8 cellular contexts compared by ENCODE assay signal in the genomic region with DNA sequence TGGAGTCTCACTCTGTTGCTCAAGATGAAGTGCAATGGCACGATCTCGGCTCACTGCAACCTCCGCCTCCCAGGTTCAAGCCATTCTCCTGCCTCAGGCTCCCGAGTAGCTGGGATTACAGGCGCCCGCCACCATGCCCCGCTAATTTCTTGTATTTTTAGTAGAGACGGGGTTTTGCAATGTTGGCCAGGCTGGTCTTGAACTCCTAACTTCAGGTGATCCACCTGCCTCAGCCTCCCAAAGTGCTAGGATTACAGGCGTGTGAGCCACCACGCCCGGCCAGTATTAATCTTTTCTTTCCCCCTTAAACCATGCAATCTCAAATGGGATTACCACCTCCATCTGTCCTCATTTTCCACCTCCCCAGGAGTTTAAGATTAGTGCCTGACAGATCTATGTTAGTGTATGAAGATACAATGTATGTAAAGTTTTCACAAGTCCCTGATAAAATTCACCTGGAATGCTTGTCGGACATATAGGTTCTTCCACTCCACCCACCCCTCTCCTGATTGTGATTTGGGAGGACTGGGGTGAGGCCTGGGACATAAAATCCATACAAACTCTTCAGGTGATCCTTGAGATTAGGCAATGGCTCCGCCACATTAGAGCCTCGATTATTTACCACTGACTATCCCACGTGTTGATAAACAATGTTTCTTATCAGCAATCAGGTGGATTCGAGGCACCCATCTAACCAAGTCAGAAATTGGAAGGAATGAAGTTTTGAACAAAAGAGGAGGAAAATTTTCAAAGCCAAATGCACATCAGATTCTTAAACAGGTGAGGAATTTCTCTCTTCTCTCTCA. TPM values are rescaled to one million over a fixed set of nuclear protein-coding genes. Genes with fewer than 3 reads are reported as not detected.
A peak's percentile ranks its signal among the peaks of the same experiment; 100 is the strongest.
DNase-seq lines count a peak whose midpoint lies in the region; ATAC-seq and TF ChIP-seq lines count a peak whose summit lies in the region.

No MANE protein-coding gene starts in this region.

- H3K27me3 ChIP-seq in left lung (no peaks in the 10 kb centered on the region), thymus (ENCODE audit: control insufficient read depth, insufficient read depth) (no peaks in the 10 kb centered on the region)

- no peak for DNase-seq in activated CD8-positive, alpha-beta memory T cell treated with anti-CD3 and anti-CD28 coated beads, Interleukin-2, amount 10 ng/mL, durations not matched to agents 7 days and 5 days
- DNase-seq in activated CD8-positive, alpha-beta memory T cell treated with anti-CD3 and anti-CD28 coated beads, Interleukin-2, amount 50 U/mL, for 48 hours = no peak
- no peak for DNase-seq in activated naive CD8-positive, alpha-beta T cell treated with anti-CD3 and anti-CD28 coated beads, Interleukin-2, amount 50 U/mL, for 24 hours
- DNase-seq in left lung (no peak), HUDEP-2 (lab: John Stamatoyannopoulos, UW; ENCODE audit: unreplicated experiment in 76 of 76) (no peak), NCI-H2081 treated with DMSO at 0.1 percent for 48 hours (lab: John Stamatoyannopoulos, UW) (no peak), A172 (ENCODE audit: low spot score) (no peak)

- TF ChIP-seq CTCF in left lung (IDR thresholded peaks at IDR 0.05) = no peak

- H3K27ac Mint-ChIP-seq in activated CD8-positive, alpha-beta memory T cell treated with anti-CD3 and anti-CD28 coated beads, Interleukin-2, amount 10 ng/mL, durations not matched to agents 7 days and 5 days = peak overlapping the region; percentile 80
- peak overlapping the region; percentile 92 for H3K27ac Mint-ChIP-seq in activated naive CD8-positive, alpha-beta T cell treated with anti-CD3 and anti-CD28 coated beads, Interleukin-2, amount 50 U/mL, for 24 hours

- H3K4me1 Mint-ChIP-seq in activated CD8-positive, alpha-beta memory T cell treated with anti-CD3 and anti-CD28 coated beads, Interleukin-2, amount 10 ng/mL, durations not matched to agents 7 days and 5 days = peaks cover 26% of the 10 kb centered on the region
- peaks cover 48% of the 10 kb centered on the region for H3K4me1 Mint-ChIP-seq in activated naive CD8-positive, alpha-beta T cell treated with anti-CD3 and anti-CD28 coated beads, Interleukin-2, amount 50 U/mL, for 24 hours

- H3K9me3 Mint-ChIP-seq in activated CD8-positive, alpha-beta memory T cell treated with anti-CD3 and anti-CD28 coated beads, Interleukin-2, amount 10 ng/mL, durations not matched to agents 7 days and 5 days (ENCODE audit: low read depth) = no peaks in the 10 kb centered on the region
- no peaks in the 10 kb centered on the region for H3K9me3 Mint-ChIP-seq in activated naive CD8-positive, alpha-beta T cell treated with anti-CD3 and anti-CD28 coated beads, Interleukin-2, amount 50 U/mL, for 24 hours

- H3K36me3 ChIP-seq in left lung (no peaks in the 10 kb centered on the region), thymus (ENCODE audit: control insufficient read depth, insufficient read depth) (no peaks in the 10 kb centered on the region)

- peaks cover 8% of the 10 kb centered on the region for H3K36me3 Mint-ChIP-seq in activated CD8-positive, alpha-beta memory T cell treated with anti-CD3 and anti-CD28 coated beads, Interleukin-2, amount 10 ng/mL, durations not matched to agents 7 days and 5 days
- peaks cover 20% of the 10 kb centered on the region for H3K36me3 Mint-ChIP-seq in activated naive CD8-positive, alpha-beta T cell treated with anti-CD3 and anti-CD28 coated beads, Interleukin-2, amount 50 U/mL, for 24 hours (ENCODE audit: low read depth)

- peak overlapping the region; percentile 73 to 98 for H3K4me3 ChIP-seq in left lung
- H3K4me3 ChIP-seq in thymus (ENCODE audit: low read length) = peak overlapping the region; percentile 90

- H3K4me1 ChIP-seq in left lung = peaks cover 22 to 54% of the 10 kb centered on the region in 2 donors
- H3K4me1 ChIP-seq in thymus (ENCODE audit: control insufficient read depth, insufficient read depth, low read length) = peaks cover 14% of the 10 kb centered on the region

- H3K9me3 ChIP-seq in left lung (no peaks in the 10 kb centered on the region), thymus (ENCODE audit: control insufficient read depth) (no peaks in the 10 kb centered on the region)

- intact Hi-C loops in left lung (cut with DNase I) = no loop called here

- no peaks in the 10 kb centered on the region for H3K27me3 Mint-ChIP-seq in activated CD8-positive, alpha-beta memory T cell treated with anti-CD3 and anti-CD28 coated beads, Interleukin-2, amount 10 ng/mL, durations not matched to agents 7 days and 5 days
- H3K27me3 Mint-ChIP-seq in activated naive CD8-positive, alpha-beta T cell treated with anti-CD3 and anti-CD28 coated beads, Interleukin-2, amount 50 U/mL, for 24 hours = no peaks in the 10 kb centered on the region

- H3K27ac ChIP-seq in left lung (peak overlapping the region; percentile 78 to 82), thymus (ENCODE audit: low read depth) (peak overlapping the region; percentile 18)

- CTCF ChIA-PET in activated CD8-positive, alpha-beta memory T cell treated with anti-CD3 and anti-CD28 coated beads, Interleukin-2, amount 10 ng/mL, durations not matched to agents 7 days and 5 days (lab: Charles Lee) = interaction anchor here (1.3 to 3.5 kb wide), 14 partner anchors 10 to 629 kb away, joined by 3 to 35 read pairs (median 4); a partner anchor contains a TSS

- ATAC-seq in activated CD8-positive, alpha-beta memory T cell treated with anti-CD3 and anti-CD28 coated beads, Interleukin-2, amount 10 ng/mL, durations not matched to agents 7 days and 5 days = no peak
- ATAC-seq in activated naive CD8-positive, alpha-beta T cell treated with anti-CD3 and anti-CD28 coated beads, Interleukin-2, amount 50 U/mL, for 24 hours = no peak
- ATAC-seq in left lung = no peak

- peak overlapping the region; percentile 84 for H3K4me3 Mint-ChIP-seq in activated CD8-positive, alpha-beta memory T cell treated with anti-CD3 and anti-CD28 coated beads, Interleukin-2, amount 10 ng/mL, durations not matched to agents 7 days and 5 days
- peak overlapping the region; percentile 95 for H3K4me3 Mint-ChIP-seq in activated naive CD8-positive, alpha-beta T cell treated with anti-CD3 and anti-CD28 coated beads, Interleukin-2, amount 50 U/mL, for 24 hours

- 65% methylated on average over 16 of the region's 16 CpGs for WGBS in thymus

RNA-seq across cellular contexts. Expression of a gene that starts 1.2 kb away (rescaled TPM):
- 10 to 100 TPM; 48.2 to 62.3 TPM for total RNA-seq in activated CD8-positive, alpha-beta memory T cell treated with anti-CD3 and anti-CD28 coated beads, Interleukin-2, amount 10 ng/mL, durations not matched to agents 7 days and 5 days
- total RNA-seq in left lung = 10 to 100 TPM; 39.6 to 45.7 TPM
- 107 TPM for polyA plus RNA-seq in thymus
- total RNA-seq in A172 (2014; rRNA removed; shearing (Covaris generic)) = 45.8 and 65.7 TPM in 2 replicates

RNA-seq across cellular contexts. Expression of a gene that starts 58.1 kb away (rescaled TPM):
- total RNA-seq in activated CD8-positive, alpha-beta memory T cell treated with anti-CD3 and anti-CD28 coated beads, Interleukin-2, amount 10 ng/mL, durations not matched to agents 7 days and 5 days = under 1 TPM; 0.47 to 0.70 TPM
- 1 to 10 TPM in 1 of 2 donors, under 1 TPM in 1; 0.38 to 1.2 TPM for total RNA-seq in left lung
- polyA plus RNA-seq in thymus = 4.1 TPM
- total RNA-seq in A172 (2014; rRNA removed; shearing (Covaris generic)) = 4.6 TPM in 2 replicates
